Comparison of ENCODE assay signal across 8 cellular contexts in the genomic region with DNA sequence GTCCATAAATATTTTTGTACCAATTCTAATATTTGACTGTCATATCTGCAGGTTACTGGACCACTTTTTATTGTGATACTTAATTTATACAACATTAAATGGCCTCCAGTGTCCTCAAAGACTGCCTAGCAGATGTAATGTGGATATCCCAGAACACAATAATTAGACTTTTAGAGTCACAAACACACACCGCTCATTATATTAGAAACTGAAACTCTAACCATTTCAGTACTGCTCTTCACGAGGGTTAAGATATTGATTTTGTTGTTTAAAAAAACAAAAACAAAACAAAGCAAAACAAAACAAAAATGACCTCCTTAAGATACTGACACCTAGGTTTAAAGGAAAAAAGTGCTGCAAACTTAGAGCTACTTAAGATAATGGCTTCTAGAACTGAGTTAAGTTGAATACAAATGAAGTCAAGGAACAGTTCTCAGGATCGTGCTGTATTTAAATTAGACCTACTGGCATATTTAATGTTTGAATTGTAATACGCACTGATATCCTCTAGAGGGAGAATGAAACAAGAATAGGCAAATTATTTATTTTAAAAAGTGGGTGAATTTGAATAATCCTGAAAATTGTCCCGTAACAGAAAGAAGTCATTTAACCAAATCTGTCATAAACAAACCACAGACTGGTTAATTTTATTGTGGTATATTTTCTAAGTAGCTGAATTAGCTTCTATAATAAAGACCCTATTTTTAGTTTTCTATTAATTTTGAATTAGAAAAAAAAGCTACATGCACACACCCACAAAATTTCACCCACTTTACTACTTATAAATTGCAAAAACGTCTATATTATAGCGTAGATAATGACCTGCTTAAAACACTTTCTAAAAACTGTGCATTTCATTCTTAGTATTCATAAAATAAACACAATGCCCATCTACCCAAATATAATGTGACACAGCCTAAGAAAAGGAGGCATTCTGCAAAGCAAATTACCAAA.
DNase-seq lines count a peak whose midpoint lies in the region; ATAC-seq, FAIRE-seq and TF ChIP-seq lines count a peak whose summit lies in the region.

No MANE protein-coding gene starts in this region.

- intact Hi-C loops in GM12878 (cut with micrococcal nuclease; ENCODE audit: unreplicated experiment): loop anchor here (2.0 to 5.0 kb wide), 5 partner anchors 196 to 1073 kb away; no protein-coding TSS in a partner anchor

- no peaks in the 10 kb centered on the region for H3K9me3 ChIP-seq in H9 (ENCODE audit: control insufficient read depth, low read depth, low read length)
- H3K9me3 ChIP-seq in GM12878 (replicated peaks; ENCODE audit: control insufficient read depth, insufficient read depth, low read length): no peaks in the 10 kb centered on the region
- H3K9me3 ChIP-seq in suprapubic skin: no peaks in the 10 kb centered on the region

- no peak overlapping the region for H3K56ac ChIP-seq in H9 (ENCODE audit: insufficient read length, low read depth, low read length)

- H3K18ac ChIP-seq in H9 (ENCODE audit: insufficient read length, low read depth, low read length): no peak overlapping the region

- H2AFZ ChIP-seq in H9 (ENCODE audit: low read length) (no peak overlapping the region), GM12878 (ENCODE audit: control insufficient read depth, low read depth, low read length) (peak overlapping the region; percentile 72)

- H3K4me3 ChIP-seq in GM12878: no peak overlapping the region; the same call in 1 of the 2 replicates
- peak overlapping the region; percentile 26 for H3K4me3 ChIP-seq in suprapubic skin

- H3K27me3 ChIP-seq in H9 (ENCODE audit: insufficient read depth, low read length) (no peaks in the 10 kb centered on the region), GM12878 (replicated peaks in 1 of 2; ENCODE audit: control insufficient read depth in 2 of 2, insufficient read depth in 2 of 2, low read length in 1 of 2) (no peaks in the 10 kb centered on the region), suprapubic skin (no peaks in the 10 kb centered on the region)

- H3K4me3 Mint-ChIP-seq in H9 (no peak overlapping the region), immature natural killer cell (peak overlapping the region; percentile 71 to 89 (median 76))

- H3K27ac ChIP-seq in H9 (ENCODE audit: insufficient read length, low read depth, low read length): no peak overlapping the region
- H3K27ac ChIP-seq in GM12878 (ENCODE audit: control insufficient read depth, insufficient read depth): no peak overlapping the region
- no peak overlapping the region for H3K27ac ChIP-seq in suprapubic skin

- H3K4ac ChIP-seq in H9 (ENCODE audit: low read depth, low read length): no peak overlapping the region

- H4K91ac ChIP-seq in H9 (ENCODE audit: insufficient read length, low read depth, low read length): no peak overlapping the region

- no peak overlapping the region for H2BK15ac ChIP-seq in H9 (ENCODE audit: low read depth, low read length)

- no peaks in the 10 kb centered on the region for H3K79me2 ChIP-seq in H9 (ENCODE audit: insufficient read depth, low read length)
- H3K79me2 ChIP-seq in GM12878 (ENCODE audit: control insufficient read depth, insufficient read depth, low read length): no peaks in the 10 kb centered on the region

- RAD21 ChIA-PET in GM12878 (lab: Charles Lee; ENCODE audit: unreplicated experiment): interaction anchor here (0.7 to 3.7 kb wide), 8 partner anchors 9 to 1071 kb away, joined by 3 to 10 read pairs (median 4); no protein-coding TSS in a partner anchor

- H3K9me3 Mint-ChIP-seq in H9: no peaks in the 10 kb centered on the region
- H3K9me3 Mint-ChIP-seq in immature natural killer cell: no peaks in the 10 kb centered on the region

- no peak overlapping the region for H3K14ac ChIP-seq in H9 (ENCODE audit: insufficient read depth, low read length)

- peaks cover 9 to 11% of the 10 kb centered on the region in 2 experiments for H3K4me1 Mint-ChIP-seq in H9
- H3K4me1 Mint-ChIP-seq in immature natural killer cell: peaks cover 7% of the 10 kb centered on the region in 2 donors

- H3K27me3 Mint-ChIP-seq in H9 (ENCODE audit: low read depth) (no peaks in the 10 kb centered on the region), immature natural killer cell (ENCODE audit: low read depth in 3 of 3) (peaks cover 0 to 12% (median 0%) of the 10 kb centered on the region in 3 donors)

- CTCF ChIA-PET in GM12878 (lab: Yijun Ruan, JAX): interaction anchor here (0.7 to 2.3 kb wide), 18 partner anchors 9 to 994 kb away, joined by 3 to 9 read pairs (median 3); no protein-coding TSS in a partner anchor

- POLR2A ChIA-PET in GM12878 (lab: Charles Lee): no interaction called here

- TF ChIP-seq CTCF in H9 (conservative IDR thresholded peaks at IDR 0.05): peak; percentile 64
- TF ChIP-seq CTCF in GM12878 (IDR thresholded peaks at IDR 0.05 in 2 of 3, conservative IDR thresholded peaks at IDR 0.05 in 1 of 3; ENCODE audit: control insufficient read depth in 2 of 3, extremely low read depth in 1 of 3, insufficient read depth in 1 of 3, low read depth in 3 of 3, low read length in 3 of 3): peak; percentile 36 to 51 (median 41); a peak in 3 of 6 replicates
- TF ChIP-seq CTCF in suprapubic skin (IDR thresholded peaks at IDR 0.05): peak; percentile 55 to 71

- H3K36me3 ChIP-seq in GM12878 (ENCODE audit: control insufficient read depth in 2 of 2, insufficient read depth in 2 of 2, low read length in 1 of 2) (no peaks in the 10 kb centered on the region), suprapubic skin (no peaks in the 10 kb centered on the region)

- peak; percentile 47; the same call in 1 of the 2 replicates for TF ChIP-seq RAD21 in GM12878 (IDR thresholded peaks at IDR 0.05; ENCODE audit: insufficient read depth, low read depth, low read length)

- no peak overlapping the region for H2BK120ac ChIP-seq in H9 (ENCODE audit: low read depth, low read length, poor library complexity, severe bottlenecking)

- TF ChIP-seq EP300 in GM12878 (IDR thresholded peaks at IDR 0.05; ENCODE audit: borderline replicate concordance in 1 of 2, control insufficient read depth in 1 of 2, low read depth in 2 of 2, low read length in 2 of 2): no peak
- TF ChIP-seq EP300 in suprapubic skin (IDR thresholded peaks at IDR 0.05): no peak

- no peak overlapping the region for H4K5ac ChIP-seq in H9 (ENCODE audit: insufficient read length, low read depth, low read length)

- TF ChIP-seq POLR2A in GM12878 (IDR thresholded peaks at IDR 0.05; ENCODE audit: low read depth, low read length) (no peak), suprapubic skin (IDR thresholded peaks at IDR 0.05) (no peak)

- H2BK5ac ChIP-seq in H9 (ENCODE audit: insufficient read length, low read length): no peak overlapping the region

- in situ Hi-C loops in GM12878 (cut with MboI): loop anchor here (25.0 kb wide), 2 partner anchors 559 to 1059 kb away; a partner anchor contains a TSS

- no peaks in the 10 kb centered on the region for H3K23me2 ChIP-seq in H9 (ENCODE audit: insufficient read length, low read depth, low read length, poor library complexity, severe bottlenecking)

- no peak overlapping the region for H2BK12ac ChIP-seq in H9 (ENCODE audit: insufficient read length, low read depth, low read length)

- no peak overlapping the region for H3T11ph ChIP-seq in H9 (ENCODE audit: low read length)

- DNase-seq in NCI-H345 (lab: John Stamatoyannopoulos, UW) (peak; percentile 20), NCI-H345 treated with DMSO at 0.1 percent for 48 hours (lab: John Stamatoyannopoulos, UW; ENCODE audit: unreplicated experiment) (no peak), H9 (no peak), NCI-H446 (lab: John Stamatoyannopoulos, UW) (peak; percentile 33 to 35), GM12878 (ENCODE audit: low read depth, low spot score) (no peak), immature natural killer cell (peak; percentile 24 to 34 (median 30)), suprapubic skin (ENCODE audit: low spot score in 2 of 2) (no peak)

- peak; percentile 73 for ATAC-seq in GM12878
- ATAC-seq in GM19397 (IDR thresholded peaks at IDR 0.05; ENCODE audit: unreplicated experiment): no peak

- no peaks in the 10 kb centered on the region; the same call in 1 of the 2 replicates for H3K4me1 ChIP-seq in H9 (ENCODE audit: insufficient read depth, low read length)
- H3K4me1 ChIP-seq in GM12878 (ENCODE audit: control insufficient read depth, insufficient read depth, low read length): no peaks in the 10 kb centered on the region
- peaks cover 18% of the 10 kb centered on the region for H3K4me1 ChIP-seq in suprapubic skin

- H3K27ac Mint-ChIP-seq in H9 (no peak overlapping the region), immature natural killer cell (peak overlapping the region in 2 of 6 donors; percentile 40 to 88)

- no TSS peak for BruUV-seq in GM12878 (replicated peaks; lab: Mats Ljungman, UMichigan)

- H3K23ac ChIP-seq in H9 (ENCODE audit: insufficient read length, low read depth, low read length): no peak overlapping the region

- WGBS in H9 (ENCODE audit: extremely low coverage, insufficient read length, low lambda C conversion rate): no CpG with 5 or more reads among the region's 7 CpGs
- 5% methylated on average over 7 of the region's 7 CpGs for WGBS in GM12878 (ENCODE audit: insufficient coverage, insufficient replicate concordance, low lambda C conversion rate, missing lambda C conversion rate)
- WGBS in suprapubic skin: 16% methylated on average over 7 of the region's 7 CpGs

- no peaks in the 10 kb centered on the region for H4K20me1 ChIP-seq in H9 (ENCODE audit: control insufficient read depth, insufficient read depth, insufficient read length)
- H4K20me1 ChIP-seq in GM12878 (ENCODE audit: control insufficient read depth, insufficient read depth): no peaks in the 10 kb centered on the region

- no peak overlapping the region for H2AK5ac ChIP-seq in H9 (ENCODE audit: insufficient read length, low read length)

- FAIRE-seq in GM12878 (lab: Jason Lieb, UNC): no peak

- H3K79me1 ChIP-seq in H9 (ENCODE audit: insufficient read depth, low read depth, low read length, poor library complexity, severe bottlenecking): no peaks in the 10 kb centered on the region

- H3K4me2 ChIP-seq in H9 (ENCODE audit: insufficient read depth, insufficient read length, low read length) (no peak overlapping the region), GM12878 (ENCODE audit: control insufficient read depth, insufficient read depth) (peak overlapping the region; percentile 81)

- H3K36me3 Mint-ChIP-seq in H9 (ENCODE audit: insufficient read depth in 1 of 3, low read depth in 3 of 3): no peaks in the 10 kb centered on the region
- no peaks in the 10 kb centered on the region for H3K36me3 Mint-ChIP-seq in immature natural killer cell

- no peak overlapping the region for H4K8ac ChIP-seq in H9 (replicated peaks; ENCODE audit: insufficient read length, low read depth, low read length)

- H2BK20ac ChIP-seq in H9 (ENCODE audit: low read depth, low read length, poor library complexity, severe bottlenecking): no peak overlapping the region

- SMC1A ChIA-PET in GM12878 (lab: Charles Lee; ENCODE audit: uncharacterized antibody, unreplicated experiment): interaction anchor here (0.7 to 2.4 kb wide), 14 partner anchors 9 to 993 kb away, joined by 3 to 13 read pairs (median 4); no protein-coding TSS in a partner anchor

- H3K9ac ChIP-seq in H9 (ENCODE audit: extremely low read depth, insufficient read length, low read length) (no peak overlapping the region), GM12878 (ENCODE audit: control insufficient read depth, insufficient read depth, low read length) (no peak overlapping the region)

TF ChIP-seq in GM12878, 131 proteins besides CTCF, POLR2A, EP300 and RAD21 (continues in another document):
- peak in 1 of 2 experiments; percentile 27; a peak in 1 of 4 replicates for TF ChIP-seq BHLHE40 (IDR thresholded peaks at IDR 0.05; ENCODE audit: borderline replicate concordance in 1 of 2, low read depth in 2 of 2, low read length in 1 of 2)

Comparison
In these comparisons a context has a peak if more than half of its experiments do, and no peak if none do; other contexts are left out.
1. DNase-seq: peak in NCI-H345 (single experiment), NCI-H446 (2 of 2) and immature natural killer cell (3 of 3); none in NCI-H345 treated with DMSO at 0.1 percent for 48 hours (single experiment), H9 (single experiment), GM12878 (single experiment) and suprapubic skin (0 of 2).
2. H3K4me3 Mint-ChIP-seq: peak in immature natural killer cell (5 of 5); none in H9 (0 of 2).
3. Peak in every context shown above with its lines, with median percentiles within 50 percentile points of each other: CTCF ChIP-seq.